8 cellular contexts compared by ENCODE assay signal in genomic region chr12:122752464-122753212, GRCh38. TPM values are rescaled to one million over a fixed set of nuclear protein-coding genes. Genes with fewer than 3 reads are reported as not detected.
A peak's percentile ranks its signal among the peaks of the same experiment; 100 is the strongest.
DNase-seq lines count a peak whose midpoint lies in the region; ATAC-seq, FAIRE-seq and TF ChIP-seq lines count a peak whose summit lies in the region.

DENR (plus strand) TSS chr12:122752824; CDS start chr12:122753702, 878 bp downstream.

- 0 to 1% (median 0%) methylated on average over 33 to 70 of the region's 70 CpGs for WGBS in adrenal gland, 4 donors
- 0 to 1% (median 1%) methylated on average over 56 to 70 of the region's 70 CpGs for WGBS in heart left ventricle, 4 donors

- no peaks in the 10 kb centered on the region for H3K27me3 Mint-ChIP-seq in T-cell
- no peaks in the 10 kb centered on the region for H3K27me3 Mint-ChIP-seq in type B pancreatic cell

- H3K4me3 ChIP-seq in adrenal gland (peak within 1 kb of the TSS; percentile 45 to 85 (median 62)), heart left ventricle (peak within 1 kb of the TSS; percentile 65 to 99 (median 87))

- H3K4me1 Mint-ChIP-seq in T-cell (peaks cover 49 to 56% (median 52%) of the 10 kb centered on the region in 3 donors), type B pancreatic cell (ENCODE audit: unreplicated experiment) (peaks cover 39% of the 10 kb centered on the region)

- TF ChIP-seq CTCF in adrenal gland (IDR thresholded peaks at IDR 0.05) (peak; percentile 59 to 91 (median 82)), heart left ventricle (IDR thresholded peaks at IDR 0.05) (peak; percentile 60 to 96 (median 84)), type B pancreatic cell (conservative IDR thresholded peaks at IDR 0.05) (peak; percentile 76)

- ATAC-seq in HG02852 (IDR thresholded peaks at IDR 0.05; ENCODE audit: unreplicated experiment) (peak; percentile 96), T-cell (replicated peaks in 1 of 4) (peak; percentile 93 to 95 (median 94)), heart left ventricle (peak; percentile 97 to 99 (median 98))

- H3K4me3 Mint-ChIP-seq in T-cell (peak within 1 kb of the TSS; percentile 90 to 94 (median 92)), type B pancreatic cell (peak within 1 kb of the TSS; percentile 96)

- peak within 1 kb of the TSS in 4 of 5 donors; percentile 72 to 94 (median 76) for H3K27ac ChIP-seq in adrenal gland
- H3K27ac ChIP-seq in heart left ventricle = peak within 1 kb of the TSS; percentile 37 to 95 (median 83)

- H3K36me3 ChIP-seq in adrenal gland (replicated peaks in 1 of 2) (peaks cover 0 to 39% of the 10 kb centered on the region in 2 donors), heart left ventricle (peaks cover 0 to 39% (median 34%) of the 10 kb centered on the region in 9 donors)

- peak; percentile 82 for DNase-seq in GM12892 (ENCODE audit: insufficient read length)
- DNase-seq in NCI-H1436 treated with DMSO at 0.1 percent for 48 hours (lab: John Stamatoyannopoulos, UW) = peak; percentile 68
- peak; percentile 97 to 100 (median 99) for DNase-seq in T-cell
- DNase-seq in adrenal gland = peak; percentile 98 to 99 (median 99)
- peak; percentile 97 to 99 (median 98) for DNase-seq in heart left ventricle
- peak; percentile 95 for DNase-seq in pons (ENCODE audit: low spot score)
- DNase-seq in type B pancreatic cell (ENCODE audit: extremely low spot score, unreplicated experiment) = peak; percentile 100

- peak; percentile 90 for TF ChIP-seq POLR2A in GM12892 (IDR thresholded peaks at IDR 0.05; ENCODE audit: low read depth, low read length)
- peak; percentile 77 to 81 for TF ChIP-seq POLR2A in adrenal gland (IDR thresholded peaks at IDR 0.05)
- TF ChIP-seq POLR2A in heart left ventricle (IDR thresholded peaks at IDR 0.05) = peak in 1 of 2 donors; percentile 89

- H3K27me3 ChIP-seq in adrenal gland = no peaks in the 10 kb centered on the region
- no peaks in the 10 kb centered on the region for H3K27me3 ChIP-seq in heart left ventricle

- CTCF ChIA-PET in T-cell (lab: Charles Lee) = interaction anchor here in 1 of 2 donors (0.8 kb wide), 1 partner anchor 37 kb away, joined by 3 read pairs; no protein-coding TSS in a partner anchor

- H3K4me1 ChIP-seq in adrenal gland (replicated peaks in 1 of 2) (peaks cover 9 to 10% of the 10 kb centered on the region in 2 donors), heart left ventricle (peaks cover 0 to 19% (median 8%) of the 10 kb centered on the region in 12 donors)

- intact Hi-C loops in adrenal gland (cut with DNase I) (loop anchor here in 1 of 2 donors (5.0 kb wide), 1 partner anchor 115 kb away; no protein-coding TSS in a partner anchor), heart left ventricle (cut with DNase I) (loop anchor here (1.0 to 10.0 kb wide), 11 partner anchors 114 to 528 kb away; partner anchors contain the start of genes KNTC1 (in 3 of the 10), RSRC2 (in 2 of the 10), DIABLO (in 1 of the 10) and ZCCHC8 (in 1 of the 10))

- H3K27ac Mint-ChIP-seq in T-cell = peak within 1 kb of the TSS; percentile 98 to 99
- peak within 1 kb of the TSS; percentile 98 for H3K27ac Mint-ChIP-seq in type B pancreatic cell

- H3K36me3 Mint-ChIP-seq in T-cell (peaks cover 33% of the 10 kb centered on the region), type B pancreatic cell (peaks cover 32% of the 10 kb centered on the region)

- peak; percentile 98 for FAIRE-seq in GM12892 (lab: Jason Lieb, UNC)

- no peaks in the 10 kb centered on the region for H3K9me3 Mint-ChIP-seq in T-cell
- peaks cover 4% of the 10 kb centered on the region for H3K9me3 Mint-ChIP-seq in type B pancreatic cell

- H3K9me3 ChIP-seq in adrenal gland (replicated peaks in 1 of 3) (no peaks in the 10 kb centered on the region), heart left ventricle (no peaks in the 10 kb centered on the region)

- POLR2A ChIA-PET in T-cell (lab: Charles Lee) = interaction anchor here in 1 of 2 donors (1.1 kb wide), 1 partner anchor 480 kb away, joined by 3 read pairs; the partner anchor contains the start of gene MPHOSPH9

RNA-seq across cellular contexts. Expression of gene DENR, which starts in this region (rescaled TPM):
- 58.3 TPM for polyA plus RNA-seq in GM12892 (2012; ENCODE audit: missing spikeins)
- 10 to 100 TPM; 36.6 to 50.6 (median 44.7) TPM for total RNA-seq in T-cell
- total RNA-seq in adrenal gland = 10 to 100 TPM; 16.5 to 38.9 (median 29.7) TPM
- 10 to 100 TPM; 13.3 to 52.6 (median 21.9) TPM for polyA plus RNA-seq in adrenal gland
- total RNA-seq in heart left ventricle = 10 to 100 TPM; 13.3 to 32.7 (median 26.3) TPM
- 10 to 100 TPM; 14.4 to 31.9 TPM for polyA plus RNA-seq in heart left ventricle
- 63.2 and 75.2 TPM in 2 replicates for total RNA-seq in type B pancreatic cell (ENCODE audit: low replicate concordance)

Comparison
In these comparisons a context has a peak if more than half of its experiments do, and no peak if none do; other contexts are left out.
1. Peak in every context shown above with its lines: DNase-seq, ATAC-seq, H3K4me3 ChIP-seq and H3K27ac ChIP-seq.